In genomic region chr1:160177231-160177630, GRCh38 we compare ENCODE assay signal across 30 cellular contexts. TPM values are rescaled to one million over a fixed set of nuclear protein-coding genes. Genes with fewer than 3 reads are reported as not detected.
DNase-seq lines count a peak whose midpoint lies in the region; ATAC-seq and TF ChIP-seq lines count a peak whose summit lies in the region.
"Had no signal": no experiment of that assay in that cellular context is flagged by ENCODE, and none has a peak within 500 bp of the region (broad histone marks: within the 10 kb centered on the region; RNA-seq: fewer than 3 reads in every experiment).

No MANE protein-coding gene starts in this region.

- H3K27me3 Mint-ChIP-seq in mesothelial cell of epicardium (ENCODE audit: low read depth) (peaks cover 5% of the 10 kb centered on the region), type B pancreatic cell (peaks cover 9% of the 10 kb centered on the region)

- H3K36me3 ChIP-seq in cardiac muscle cell (no peaks in the 10 kb centered on the region), heart left ventricle (no peaks in the 10 kb centered on the region), WERI-Rb-1 (no peaks in the 10 kb centered on the region)
- H3K36me3 ChIP-seq: pancreas had no signal

- no peak overlapping the region for H3K4me3 ChIP-seq in cardiac muscle cell
- H3K4me3 ChIP-seq in heart left ventricle = no peak overlapping the region
- no peak overlapping the region for H3K4me3 ChIP-seq in WERI-Rb-1 (ENCODE audit: low read depth, low read length)
- H3K4me3 ChIP-seq: pancreas, SK-N-MC had no signal

- H3K4me3 Mint-ChIP-seq in mesothelial cell of epicardium (no peak overlapping the region), type B pancreatic cell (peak overlapping the region; percentile 24)
- H3K4me3 Mint-ChIP-seq: activated naive CD4-positive, alpha-beta T cell treated with anti-CD3 and anti-CD28 coated beads, Interleukin-2, amount 10 ng/mL, durations not matched to agents 7 days and 5 days; activated T-helper 17 cell treated with anti-CD3 and anti-CD28 coated beads, Interleukin-2, amount 50 U/mL, for 72 hours; HFFc6; stimulated activated naive CD8-positive, alpha-beta T cell treated with anti-CD3 and anti-CD28 coated beads, Interleukin-15, Interleukin-2, amounts not matched to agents 100 ng/mL and 50 ng/mL, for 24 hours had no signal

- 79 to 97% (median 91%) methylated on average over 2 of the region's 2 CpGs for WGBS in heart left ventricle, 4 donors

- H3K4me1 Mint-ChIP-seq in mesothelial cell of epicardium = peaks cover 15% of the 10 kb centered on the region
- H3K4me1 Mint-ChIP-seq in type B pancreatic cell (ENCODE audit: unreplicated experiment) = peaks cover 17% of the 10 kb centered on the region
- H3K4me1 Mint-ChIP-seq: activated naive CD4-positive, alpha-beta T cell treated with anti-CD3 and anti-CD28 coated beads, Interleukin-2, amount 10 ng/mL, durations not matched to agents 7 days and 5 days; activated T-helper 17 cell treated with anti-CD3 and anti-CD28 coated beads, Interleukin-2, amount 50 U/mL, for 72 hours had no signal

- H3K9me3 Mint-ChIP-seq in mesothelial cell of epicardium = no peaks in the 10 kb centered on the region
- H3K9me3 Mint-ChIP-seq in type B pancreatic cell = peaks cover 4% of the 10 kb centered on the region
- H3K9me3 Mint-ChIP-seq: activated naive CD4-positive, alpha-beta T cell treated with anti-CD3 and anti-CD28 coated beads, Interleukin-2, amount 10 ng/mL, durations not matched to agents 7 days and 5 days; activated T-helper 17 cell treated with anti-CD3 and anti-CD28 coated beads, Interleukin-2, amount 50 U/mL, for 72 hours; HFFc6; stimulated activated naive CD8-positive, alpha-beta T cell treated with anti-CD3 and anti-CD28 coated beads, Interleukin-15, Interleukin-2, amounts not matched to agents 100 ng/mL and 50 ng/mL, for 24 hours had no signal

- DNase-seq in cardiac muscle cell (ENCODE audit: low read depth in 1 of 2, low spot score in 1 of 2) (no peak), heart left ventricle (no peak), WERI-Rb-1 (peak; percentile 89), mesothelial cell of epicardium (ENCODE audit: low spot score in 2 of 2, unreplicated experiment in 2 of 2) (no peak), type B pancreatic cell (ENCODE audit: extremely low spot score, unreplicated experiment) (no peak), DMS153 treated with DMSO at 0.1 percent for 48 hours (lab: John Stamatoyannopoulos, UW; ENCODE audit: unreplicated experiment) (no peak), Ammon's horn (ENCODE audit: low spot score) (no peak)
- DNase-seq in activated T-cell treated with anti-CD3 and anti-CD28 coated beads, Interleukin-2, amount 50 U/mL, for 1 hour = no peak
- DNase-seq: activated CD4-positive, alpha-beta T cell treated with anti-CD3 and anti-CD28 coated beads, Interleukin-2, amount 50 U/mL, for 48 hours; activated CD8-positive, alpha-beta memory T cell treated with anti-CD3 and anti-CD28 coated beads, Interleukin-2, amount 50 U/mL, for 48 hours; activated naive CD4-positive, alpha-beta T cell treated with anti-CD3 and anti-CD28 coated beads, Interleukin-2, amount 10 ng/mL, durations not matched to agents 7 days and 5 days; Calu3; HFFc6; hypothalamus; KBM-7; mammary epithelial cell; NCI-H1092 treated with DMSO at 0.1 percent for 48 hours; NCI-H187; pancreas; retina; small intestine had no signal

- no peak for ATAC-seq in heart left ventricle
- ATAC-seq: activated T-helper 17 cell treated with anti-CD3 and anti-CD28 coated beads, Interleukin-2, amount 50 U/mL, for 72 hours; pancreas had no signal

- intact Hi-C loops in heart left ventricle (cut with DNase I) = loop anchor here in 1 of 10 donors (10.0 kb wide), 1 partner anchor 62 kb away; the partner anchor contains the start of gene ATP1A2

- H3K4me1 ChIP-seq in cardiac muscle cell (ENCODE audit: low read depth) = peaks cover 9% of the 10 kb centered on the region
- no peaks in the 10 kb centered on the region for H3K4me1 ChIP-seq in heart left ventricle
- H3K4me1 ChIP-seq: pancreas had no signal

- TF ChIP-seq CTCF in cardiac muscle cell (IDR thresholded peaks at IDR 0.05; ENCODE audit: low read depth, low read length) = no peak
- TF ChIP-seq CTCF in heart left ventricle (IDR thresholded peaks at IDR 0.05) = no peak
- TF ChIP-seq CTCF in WERI-Rb-1 (IDR thresholded peaks at IDR 0.05; ENCODE audit: low read depth, low read length) = no peak
- no peak for TF ChIP-seq CTCF in mesothelial cell of epicardium (IDR thresholded peaks at IDR 0.05; ENCODE audit: unreplicated experiment)
- TF ChIP-seq CTCF in type B pancreatic cell (conservative IDR thresholded peaks at IDR 0.05) = no peak

- H3K9me3 ChIP-seq in cardiac muscle cell (ENCODE audit: low read depth) (no peaks in the 10 kb centered on the region), heart left ventricle (no peaks in the 10 kb centered on the region), WERI-Rb-1 (ENCODE audit: severe bottlenecking) (no peaks in the 10 kb centered on the region)
- H3K9me3 ChIP-seq: pancreas had no signal

- H3K36me3 Mint-ChIP-seq in mesothelial cell of epicardium (no peaks in the 10 kb centered on the region), type B pancreatic cell (no peaks in the 10 kb centered on the region)
- H3K36me3 Mint-ChIP-seq: activated naive CD4-positive, alpha-beta T cell treated with anti-CD3 and anti-CD28 coated beads, Interleukin-2, amount 10 ng/mL, durations not matched to agents 7 days and 5 days had no signal

- no peaks in the 10 kb centered on the region for H3K27me3 ChIP-seq in cardiac muscle cell
- H3K27me3 ChIP-seq in heart left ventricle = peaks cover 0 to 2% (median 0%) of the 10 kb centered on the region in 9 donors
- no peaks in the 10 kb centered on the region for H3K27me3 ChIP-seq in WERI-Rb-1 (ENCODE audit: insufficient read depth, low read depth, severe bottlenecking)
- H3K27me3 ChIP-seq: pancreas had no signal

- H3K27ac Mint-ChIP-seq in mesothelial cell of epicardium = peak overlapping the region; percentile 89
- peak overlapping the region; percentile 92 for H3K27ac Mint-ChIP-seq in type B pancreatic cell
- H3K27ac Mint-ChIP-seq: activated naive CD4-positive, alpha-beta T cell treated with anti-CD3 and anti-CD28 coated beads, Interleukin-2, amount 10 ng/mL, durations not matched to agents 7 days and 5 days; activated T-helper 17 cell treated with anti-CD3 and anti-CD28 coated beads, Interleukin-2, amount 50 U/mL, for 72 hours; HFFc6; stimulated activated naive CD8-positive, alpha-beta T cell treated with anti-CD3 and anti-CD28 coated beads, Interleukin-15, Interleukin-2, amounts not matched to agents 100 ng/mL and 50 ng/mL, for 24 hours had no signal

- no peak for TF ChIP-seq POLR2A in heart left ventricle (IDR thresholded peaks at IDR 0.05)

- peak overlapping the region; percentile 68 for H3K27ac ChIP-seq in cardiac muscle cell
- H3K27ac ChIP-seq in heart left ventricle = no peak overlapping the region
- peak overlapping the region; percentile 63 for H3K27ac ChIP-seq in WERI-Rb-1
- H3K27ac ChIP-seq: pancreas, SK-N-MC had no signal

RNA-seq across cellular contexts. Expression of gene CASQ1, which starts 13.1 kb away (rescaled TPM):
- total RNA-seq in cardiac muscle cell (21.4 and 28.3 TPM in 2 replicates), heart left ventricle (100 to 1,000 TPM in 1 of 9 donors, 10 to 100 TPM in 8; 23.6 to 129 (median 45.9) TPM), mesothelial cell of epicardium (0.16 to 0.27 TPM in 2 of 3 replicates, not detected in the other), type B pancreatic cell (ENCODE audit: low replicate concordance) (0.46 and 1.4 TPM in 2 replicates)
- polyA plus RNA-seq in cardiac muscle cell (22.5 and 23.6 TPM in 2 replicates), heart left ventricle (10 to 100 TPM; 35.4 to 55.9 TPM)
- total RNA-seq: activated T-helper 17 cell treated with anti-CD3 and anti-CD28 coated beads, Interleukin-2, amount 50 U/mL, for 72 hours; bronchial epithelial cell; Calu3; HT1080; mammary epithelial cell; MCF 10A; NCI-H460; pancreas; T-helper 1 cell treated with Interleukin-12 subunit alpha and Interleukin-12 subunit beta and Interleukin-4 antibody, amounts not matched to agents 30 ng/mL and 1 ng/mL, for 36 hours had no signal
- polyA plus RNA-seq: mammary epithelial cell, neural cell had no signal

RNA-seq across cellular contexts. Expression of gene ATP1A4, which starts 25.8 kb away (rescaled TPM):
- total RNA-seq in cardiac muscle cell (0.57 TPM in 1 of 2 replicates, not detected in the other), heart left ventricle (1 to 10 TPM in 1 of 9 donors, under 1 TPM in 3, not detected in 5; 0.09 to 1.3 (median 0.29) TPM), mesothelial cell of epicardium (0.29 to 0.38 TPM (median 0.33 TPM) in 3 replicates), type B pancreatic cell (ENCODE audit: low replicate concordance) (0.27 and 1.3 TPM in 2 replicates)
- polyA plus RNA-seq in cardiac muscle cell (0.16 and 0.21 TPM in 2 replicates), heart left ventricle (under 1 TPM in 1 of 2 donors, not detected in 1; 0.12 TPM)
- total RNA-seq: bronchial epithelial cell; Calu3; HFFc6; HT1080; MCF 10A; NCI-H460; pancreas; T-helper 1 cell treated with Interleukin-12 subunit alpha and Interleukin-12 subunit beta and Interleukin-4 antibody, amounts not matched to agents 30 ng/mL and 1 ng/mL, for 36 hours had no signal
- polyA plus RNA-seq: mammary epithelial cell, neural cell, pancreas had no signal

RNA-seq across cellular contexts. Expression of gene PEA15, which starts 28.0 kb away (rescaled TPM):
- total RNA-seq in cardiac muscle cell (112 and 194 TPM in 2 replicates), heart left ventricle (100 to 1,000 TPM; 134 to 581 (median 290) TPM), mesothelial cell of epicardium (37.4 to 42.1 TPM (median 41.2 TPM) in 3 replicates), type B pancreatic cell (ENCODE audit: low replicate concordance) (67.7 and 72.8 TPM in 2 replicates)
- polyA plus RNA-seq in cardiac muscle cell (64.5 and 93.2 TPM in 2 replicates), heart left ventricle (1,000 to 10,000 TPM in 1 of 2 donors, 100 to 1,000 TPM in 1; 250 to 1,078 TPM)

Comparison
In these comparisons a context has a peak if more than half of its experiments do, and no peak if none do; other contexts are left out.
1. H3K27ac ChIP-seq: peak in cardiac muscle cell (single experiment) and WERI-Rb-1 (single experiment); none in heart left ventricle (0 of 12).